Comparison of ENCODE assay signal across 3 cellular contexts in the genomic region with DNA sequence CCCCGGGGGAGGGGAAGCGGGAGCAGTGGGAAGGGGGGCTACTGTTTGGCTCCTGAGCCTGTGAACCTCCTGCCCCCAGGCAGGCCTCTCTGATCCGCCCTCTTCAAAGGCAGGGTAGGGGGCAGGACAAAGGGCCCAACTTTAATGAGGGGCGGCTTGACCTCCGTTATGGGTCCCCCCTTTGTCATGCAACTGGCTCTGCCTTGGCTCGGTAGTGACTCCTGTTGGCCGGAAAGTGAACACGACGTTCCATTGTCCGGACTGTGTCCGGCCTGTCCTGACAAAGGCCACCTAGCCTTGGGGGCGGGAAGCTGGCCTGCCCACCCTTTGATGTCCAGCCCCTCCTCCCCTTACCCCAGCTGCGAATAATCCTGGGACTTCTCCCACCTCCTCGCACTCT.
TF ChIP-seq lines count a peak whose summit lies in the region.

No MANE protein-coding gene starts in this region.

TF ChIP-seq in SK-N-SH, 30 proteins besides CTCF, POLR2A, EP300 and RAD21:
- TF ChIP-seq TAF1 (IDR thresholded peaks at IDR 0.05; ENCODE audit: borderline replicate concordance, low read depth, low read length): no peak
- TF ChIP-seq NRF1 (IDR thresholded peaks at IDR 0.05; ENCODE audit: low read depth, low read length): no peak
- no peak for TF ChIP-seq RXRA (IDR thresholded peaks at IDR 0.05; ENCODE audit: borderline replicate concordance, low read depth)
- TF ChIP-seq SMC3 (IDR thresholded peaks at IDR 0.05; ENCODE audit: low read depth, low read length): no peak
- no peak for TF ChIP-seq CHD2 (IDR thresholded peaks at IDR 0.05; ENCODE audit: low read length, partially characterized antibody)
- no peak for TF ChIP-seq SIN3A (IDR thresholded peaks at IDR 0.05; ENCODE audit: borderline replicate concordance, low read depth, low read length)
- no peak for TF ChIP-seq MEF2A (IDR thresholded peaks at IDR 0.05; ENCODE audit: borderline replicate concordance, low read depth)
- TF ChIP-seq GABPA (IDR thresholded peaks at IDR 0.05; ENCODE audit: low read depth): no peak
- TF ChIP-seq POLR2AphosphoS5 (IDR thresholded peaks at IDR 0.05; ENCODE audit: low read depth, low read length): no peak
- no peak for TF ChIP-seq EZH2phosphoT487 (IDR thresholded peaks at IDR 0.05; ENCODE audit: borderline replicate concordance, low read depth)
- TF ChIP-seq JUND (IDR thresholded peaks at IDR 0.05): no peak
- no peak for TF ChIP-seq TCF12 (IDR thresholded peaks at IDR 0.05)
- TF ChIP-seq, protein P1, sequence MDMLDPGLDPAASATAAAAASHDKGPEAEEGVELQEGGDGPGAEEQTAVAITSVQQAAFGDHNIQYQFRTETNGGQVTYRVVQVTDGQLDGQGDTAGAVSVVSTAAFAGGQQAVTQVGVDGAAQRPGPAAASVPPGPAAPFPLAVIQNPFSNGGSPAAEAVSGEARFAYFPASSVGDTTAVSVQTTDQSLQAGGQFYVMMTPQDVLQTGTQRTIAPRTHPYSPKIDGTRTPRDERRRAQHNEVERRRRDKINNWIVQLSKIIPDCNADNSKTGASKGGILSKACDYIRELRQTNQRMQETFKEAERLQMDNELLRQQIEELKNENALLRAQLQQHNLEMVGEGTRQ (IDR thresholded peaks at IDR 0.05; ENCODE audit: borderline replicate concordance, low read depth, low read length): no peak
- TF ChIP-seq RCOR1 (IDR thresholded peaks at IDR 0.05; ENCODE audit: low read length): no peak
- TF ChIP-seq NFIC (IDR thresholded peaks at IDR 0.05; ENCODE audit: borderline replicate concordance): no peak

TF ChIP-seq in SK-N-SH treated with all-trans-retinoic acid at 6 μM for 48 hours, 23 proteins besides CTCF, POLR2A, EP300 and RAD21:
- TF ChIP-seq ZNF8 (CRISPR knock-in tag; IDR thresholded peaks at IDR 0.05): no peak
TF ChIP-seq in SK-N-SH treated with all-trans-retinoic acid at 6 μM for 48 hours: peak in this region for 0.

TF ChIP-seq in WTC11, 78 proteins besides CTCF, POLR2A, EP300 and RAD21:
- TF ChIP-seq ZNF219 (CRISPR knock-in tag; IDR thresholded peaks at IDR 0.05; ENCODE audit: borderline replicate concordance): no peak
- TF ChIP-seq, protein P2, sequence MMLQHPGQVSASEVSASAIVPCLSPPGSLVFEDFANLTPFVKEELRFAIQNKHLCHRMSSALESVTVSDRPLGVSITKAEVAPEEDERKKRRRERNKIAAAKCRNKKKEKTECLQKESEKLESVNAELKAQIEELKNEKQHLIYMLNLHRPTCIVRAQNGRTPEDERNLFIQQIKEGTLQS (CRISPR knock-in tag; conservative IDR thresholded peaks at IDR 0.05): no peak
- TF ChIP-seq, protein P3, sequence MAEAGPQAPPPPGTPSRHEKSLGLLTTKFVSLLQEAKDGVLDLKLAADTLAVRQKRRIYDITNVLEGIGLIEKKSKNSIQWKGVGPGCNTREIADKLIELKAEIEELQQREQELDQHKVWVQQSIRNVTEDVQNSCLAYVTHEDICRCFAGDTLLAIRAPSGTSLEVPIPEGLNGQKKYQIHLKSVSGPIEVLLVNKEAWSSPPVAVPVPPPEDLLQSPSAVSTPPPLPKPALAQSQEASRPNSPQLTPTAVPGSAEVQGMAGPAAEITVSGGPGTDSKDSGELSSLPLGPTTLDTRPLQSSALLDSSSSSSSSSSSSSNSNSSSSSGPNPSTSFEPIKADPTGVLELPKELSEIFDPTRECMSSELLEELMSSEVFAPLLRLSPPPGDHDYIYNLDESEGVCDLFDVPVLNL (CRISPR knock-in tag; IDR thresholded peaks at IDR 0.05; ENCODE audit: borderline replicate concordance, low read depth): no peak
- TF ChIP-seq, protein P4, sequence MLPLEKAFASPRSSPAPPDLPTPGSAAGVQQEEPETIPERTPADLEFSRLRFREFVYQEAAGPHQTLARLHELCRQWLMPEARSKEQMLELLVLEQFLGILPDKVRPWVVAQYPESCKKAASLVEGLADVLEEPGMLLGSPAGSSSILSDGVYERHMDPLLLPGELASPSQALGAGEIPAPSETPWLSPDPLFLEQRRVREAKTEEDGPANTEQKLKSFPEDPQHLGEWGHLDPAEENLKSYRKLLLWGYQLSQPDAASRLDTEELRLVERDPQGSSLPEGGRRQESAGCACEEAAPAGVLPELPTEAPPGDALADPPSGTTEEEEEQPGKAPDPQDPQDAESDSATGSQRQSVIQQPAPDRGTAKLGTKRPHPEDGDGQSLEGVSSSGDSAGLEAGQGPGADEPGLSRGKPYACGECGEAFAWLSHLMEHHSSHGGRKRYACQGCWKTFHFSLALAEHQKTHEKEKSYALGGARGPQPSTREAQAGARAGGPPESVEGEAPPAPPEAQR (CRISPR knock-in tag; IDR thresholded peaks at IDR 0.05): no peak
- TF ChIP-seq, protein P5, sequence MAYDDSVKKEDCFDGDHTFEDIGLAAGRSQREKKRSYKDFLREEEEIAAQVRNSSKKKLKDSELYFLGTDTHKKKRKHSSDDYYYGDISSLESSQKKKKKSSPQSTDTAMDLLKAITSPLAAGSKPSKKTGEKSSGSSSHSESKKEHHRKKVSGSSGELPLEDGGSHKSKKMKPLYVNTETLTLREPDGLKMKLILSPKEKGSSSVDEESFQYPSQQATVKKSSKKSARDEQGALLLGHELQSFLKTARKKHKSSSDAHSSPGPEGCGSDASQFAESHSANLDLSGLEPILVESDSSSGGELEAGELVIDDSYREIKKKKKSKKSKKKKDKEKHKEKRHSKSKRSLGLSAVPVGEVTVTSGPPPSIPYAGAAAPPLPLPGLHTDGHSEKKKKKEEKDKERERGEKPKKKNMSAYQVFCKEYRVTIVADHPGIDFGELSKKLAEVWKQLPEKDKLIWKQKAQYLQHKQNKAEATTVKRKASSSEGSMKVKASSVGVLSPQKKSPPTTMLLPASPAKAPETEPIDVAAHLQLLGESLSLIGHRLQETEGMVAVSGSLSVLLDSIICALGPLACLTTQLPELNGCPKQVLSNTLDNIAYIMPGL (CRISPR knock-in tag; IDR thresholded peaks at IDR 0.05): no peak
- TF ChIP-seq ZNF138 (CRISPR knock-in tag; conservative IDR thresholded peaks at IDR 0.05): no peak
- no peak for TF ChIP-seq ZNF317 (CRISPR knock-in tag; IDR thresholded peaks at IDR 0.05; ENCODE audit: borderline replicate concordance, low read depth)
- no peak for TF ChIP-seq NFE2L1 (CRISPR knock-in tag; IDR thresholded peaks at IDR 0.05)
- no peak for TF ChIP-seq ESRRA (CRISPR knock-in tag; IDR thresholded peaks at IDR 0.05; ENCODE audit: borderline replicate concordance)
- no peak for TF ChIP-seq TP53 (CRISPR knock-in tag; IDR thresholded peaks at IDR 0.05)
- TF ChIP-seq, protein P6, sequence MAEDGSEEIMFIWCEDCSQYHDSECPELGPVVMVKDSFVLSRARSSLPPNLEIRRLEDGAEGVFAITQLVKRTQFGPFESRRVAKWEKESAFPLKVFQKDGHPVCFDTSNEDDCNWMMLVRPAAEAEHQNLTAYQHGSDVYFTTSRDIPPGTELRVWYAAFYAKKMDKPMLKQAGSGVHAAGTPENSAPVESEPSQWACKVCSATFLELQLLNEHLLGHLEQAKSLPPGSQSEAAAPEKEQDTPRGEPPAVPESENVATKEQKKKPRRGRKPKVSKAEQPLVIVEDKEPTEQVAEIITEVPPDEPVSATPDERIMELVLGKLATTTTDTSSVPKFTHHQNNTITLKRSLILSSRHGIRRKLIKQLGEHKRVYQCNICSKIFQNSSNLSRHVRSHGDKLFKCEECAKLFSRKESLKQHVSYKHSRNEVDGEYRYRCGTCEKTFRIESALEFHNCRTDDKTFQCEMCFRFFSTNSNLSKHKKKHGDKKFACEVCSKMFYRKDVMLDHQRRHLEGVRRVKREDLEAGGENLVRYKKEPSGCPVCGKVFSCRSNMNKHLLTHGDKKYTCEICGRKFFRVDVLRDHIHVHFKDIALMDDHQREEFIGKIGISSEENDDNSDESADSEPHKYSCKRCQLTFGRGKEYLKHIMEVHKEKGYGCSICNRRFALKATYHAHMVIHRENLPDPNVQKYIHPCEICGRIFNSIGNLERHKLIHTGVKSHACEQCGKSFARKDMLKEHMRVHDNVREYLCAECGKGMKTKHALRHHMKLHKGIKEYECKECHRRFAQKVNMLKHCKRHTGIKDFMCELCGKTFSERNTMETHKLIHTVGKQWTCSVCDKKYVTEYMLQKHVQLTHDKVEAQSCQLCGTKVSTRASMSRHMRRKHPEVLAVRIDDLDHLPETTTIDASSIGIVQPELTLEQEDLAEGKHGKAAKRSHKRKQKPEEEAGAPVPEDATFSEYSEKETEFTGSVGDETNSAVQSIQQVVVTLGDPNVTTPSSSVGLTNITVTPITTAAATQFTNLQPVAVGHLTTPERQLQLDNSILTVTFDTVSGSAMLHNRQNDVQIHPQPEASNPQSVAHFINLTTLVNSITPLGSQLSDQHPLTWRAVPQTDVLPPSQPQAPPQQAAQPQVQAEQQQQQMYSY (CRISPR knock-in tag; IDR thresholded peaks at IDR 0.05): no peak
- TF ChIP-seq, protein P7, sequence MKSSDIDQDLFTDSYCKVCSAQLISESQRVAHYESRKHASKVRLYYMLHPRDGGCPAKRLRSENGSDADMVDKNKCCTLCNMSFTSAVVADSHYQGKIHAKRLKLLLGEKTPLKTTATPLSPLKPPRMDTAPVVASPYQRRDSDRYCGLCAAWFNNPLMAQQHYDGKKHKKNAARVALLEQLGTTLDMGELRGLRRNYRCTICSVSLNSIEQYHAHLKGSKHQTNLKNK (CRISPR knock-in tag; IDR thresholded peaks at IDR 0.05): no peak
- TF ChIP-seq, protein P8, sequence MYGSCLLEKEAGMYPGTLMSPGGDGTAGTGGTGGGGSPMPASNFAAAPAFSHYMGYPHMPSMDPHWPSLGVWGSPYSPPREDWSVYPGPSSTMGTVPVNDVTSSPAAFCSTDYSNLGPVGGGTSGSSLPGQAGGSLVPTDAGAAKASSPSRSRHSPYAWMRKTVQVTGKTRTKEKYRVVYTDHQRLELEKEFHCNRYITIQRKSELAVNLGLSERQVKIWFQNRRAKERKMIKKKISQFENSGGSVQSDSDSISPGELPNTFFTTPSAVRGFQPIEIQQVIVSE (CRISPR knock-in tag; IDR thresholded peaks at IDR 0.05; ENCODE audit: borderline replicate concordance): no peak
